3 cellular contexts compared by ENCODE assay signal in the genomic region with DNA sequence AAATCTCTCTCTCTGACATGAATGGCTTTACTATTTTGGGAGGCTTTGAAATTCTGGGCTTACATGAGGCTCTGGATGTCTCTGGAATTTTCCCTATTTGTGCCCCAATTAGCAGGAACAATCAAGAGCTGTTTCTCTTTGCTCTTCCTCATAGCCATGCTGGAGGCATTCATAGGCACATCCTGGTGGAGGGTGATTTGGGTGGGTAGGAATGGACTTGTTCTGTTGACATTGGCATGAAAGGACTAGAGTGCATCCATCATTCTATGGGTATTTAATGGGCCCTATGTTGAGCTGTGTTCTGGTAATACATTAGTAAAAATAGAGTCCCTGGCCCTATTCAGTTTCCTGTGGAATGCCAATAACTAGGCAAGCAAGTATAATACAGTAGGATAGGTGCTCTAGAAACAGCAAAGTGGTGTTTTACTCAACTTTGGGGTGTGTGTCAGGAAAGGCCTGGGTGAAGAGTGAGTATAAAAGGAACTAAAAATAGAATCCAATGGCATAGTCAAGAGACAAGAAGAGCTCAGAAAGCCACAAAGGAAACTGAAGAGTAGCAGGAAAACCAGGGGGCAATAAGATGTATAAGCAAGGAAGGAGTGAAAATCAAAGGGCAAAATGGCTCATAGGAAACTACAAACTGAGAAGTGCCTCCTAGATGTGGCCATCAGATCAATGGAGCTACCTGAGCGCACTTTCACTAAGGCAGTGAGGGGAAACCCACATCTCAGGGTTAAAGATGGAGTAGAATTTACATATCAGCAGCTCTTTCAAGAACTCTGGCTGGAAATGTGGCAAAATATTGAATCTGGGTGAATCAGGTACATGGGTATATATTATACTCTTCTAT.
TF ChIP-seq lines count a peak whose summit lies in the region.

No MANE protein-coding gene starts in this region.

TF ChIP-seq in IMR-90, 13 proteins besides CTCF, POLR2A, EP300 and RAD21:
- TF ChIP-seq MAFK (IDR thresholded peaks at IDR 0.05; ENCODE audit: low read depth, low read length) (no peak), RFX5 (IDR thresholded peaks at IDR 0.05; ENCODE audit: low read depth, low read length) (no peak), CEBPB (IDR thresholded peaks at IDR 0.05; ENCODE audit: low read depth, low read length) (no peak), MXI1 (IDR thresholded peaks at IDR 0.05; ENCODE audit: borderline replicate concordance, low read depth, low read length) (no peak), MAZ (IDR thresholded peaks at IDR 0.05; ENCODE audit: borderline replicate concordance, low read depth, low read length) (no peak)
- TF ChIP-seq, protein P1, sequence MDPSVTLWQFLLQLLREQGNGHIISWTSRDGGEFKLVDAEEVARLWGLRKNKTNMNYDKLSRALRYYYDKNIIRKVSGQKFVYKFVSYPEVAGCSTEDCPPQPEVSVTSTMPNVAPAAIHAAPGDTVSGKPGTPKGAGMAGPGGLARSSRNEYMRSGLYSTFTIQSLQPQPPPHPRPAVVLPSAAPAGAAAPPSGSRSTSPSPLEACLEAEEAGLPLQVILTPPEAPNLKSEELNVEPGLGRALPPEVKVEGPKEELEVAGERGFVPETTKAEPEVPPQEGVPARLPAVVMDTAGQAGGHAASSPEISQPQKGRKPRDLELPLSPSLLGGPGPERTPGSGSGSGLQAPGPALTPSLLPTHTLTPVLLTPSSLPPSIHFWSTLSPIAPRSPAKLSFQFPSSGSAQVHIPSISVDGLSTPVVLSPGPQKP (IDR thresholded peaks at IDR 0.05; ENCODE audit: borderline replicate concordance, low read depth, low read length) = no peak

TF ChIP-seq in endothelial cell of umbilical vein, 7 proteins besides CTCF, POLR2A, EP300 and RAD21:
- TF ChIP-seq GATA2 (IDR thresholded peaks at IDR 0.05; ENCODE audit: insufficient read depth, insufficient read length, low read depth, low read length) (no peak), EZH2 (IDR thresholded peaks at IDR 0.05; ENCODE audit: borderline replicate concordance, low read depth, low read length, severe bottlenecking) (no peak), JUN (IDR thresholded peaks at IDR 0.05; ENCODE audit: borderline replicate concordance, insufficient read depth, insufficient read length, low read depth) (no peak), MYC (IDR thresholded peaks at IDR 0.05; ENCODE audit: low read depth, low read length) (no peak), POLR2AphosphoS5 (IDR thresholded peaks at IDR 0.05; ENCODE audit: insufficient read depth, low read depth, low read length) (no peak), FOS (IDR thresholded peaks at IDR 0.05; ENCODE audit: borderline replicate concordance, insufficient read depth, low read length) (no peak)
- TF ChIP-seq, protein P2, sequence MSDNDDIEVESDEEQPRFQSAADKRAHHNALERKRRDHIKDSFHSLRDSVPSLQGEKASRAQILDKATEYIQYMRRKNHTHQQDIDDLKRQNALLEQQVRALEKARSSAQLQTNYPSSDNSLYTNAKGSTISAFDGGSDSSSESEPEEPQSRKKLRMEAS (IDR thresholded peaks at IDR 0.05; ENCODE audit: insufficient read depth, insufficient read length) = no peak
TF ChIP-seq in endothelial cell of umbilical vein: peak in this region for 0.

TF ChIP-seq in GM23338, 12 proteins besides CTCF, POLR2A, EP300 and RAD21:
- TF ChIP-seq STAT1 (IDR thresholded peaks at IDR 0.05; ENCODE audit: unreplicated experiment) (no peak), EZH2phosphoT487 (IDR thresholded peaks at IDR 0.05; ENCODE audit: unreplicated experiment) (no peak), EZH2 (IDR thresholded peaks at IDR 0.05; ENCODE audit: low read depth, unreplicated experiment) (no peak), CREB1 (CRISPR knock-in tag; IDR thresholded peaks at IDR 0.05; ENCODE audit: low read depth) (no peak), NANOG (IDR thresholded peaks at IDR 0.05; ENCODE audit: borderline replicate concordance) (no peak), JUNB (IDR thresholded peaks at IDR 0.05; ENCODE audit: unreplicated experiment) (no peak), ZNF462 (CRISPR knock-in tag; IDR thresholded peaks at IDR 0.05) (no peak), POLR2AphosphoS5 (IDR thresholded peaks at IDR 0.05; ENCODE audit: low read depth) (no peak), ZNF114 (CRISPR knock-in tag; IDR thresholded peaks at IDR 0.05) (no peak), ZNF331 (CRISPR knock-in tag; IDR thresholded peaks at IDR 0.05; ENCODE audit: low read depth) (no peak)
- TF ChIP-seq, protein P3, sequence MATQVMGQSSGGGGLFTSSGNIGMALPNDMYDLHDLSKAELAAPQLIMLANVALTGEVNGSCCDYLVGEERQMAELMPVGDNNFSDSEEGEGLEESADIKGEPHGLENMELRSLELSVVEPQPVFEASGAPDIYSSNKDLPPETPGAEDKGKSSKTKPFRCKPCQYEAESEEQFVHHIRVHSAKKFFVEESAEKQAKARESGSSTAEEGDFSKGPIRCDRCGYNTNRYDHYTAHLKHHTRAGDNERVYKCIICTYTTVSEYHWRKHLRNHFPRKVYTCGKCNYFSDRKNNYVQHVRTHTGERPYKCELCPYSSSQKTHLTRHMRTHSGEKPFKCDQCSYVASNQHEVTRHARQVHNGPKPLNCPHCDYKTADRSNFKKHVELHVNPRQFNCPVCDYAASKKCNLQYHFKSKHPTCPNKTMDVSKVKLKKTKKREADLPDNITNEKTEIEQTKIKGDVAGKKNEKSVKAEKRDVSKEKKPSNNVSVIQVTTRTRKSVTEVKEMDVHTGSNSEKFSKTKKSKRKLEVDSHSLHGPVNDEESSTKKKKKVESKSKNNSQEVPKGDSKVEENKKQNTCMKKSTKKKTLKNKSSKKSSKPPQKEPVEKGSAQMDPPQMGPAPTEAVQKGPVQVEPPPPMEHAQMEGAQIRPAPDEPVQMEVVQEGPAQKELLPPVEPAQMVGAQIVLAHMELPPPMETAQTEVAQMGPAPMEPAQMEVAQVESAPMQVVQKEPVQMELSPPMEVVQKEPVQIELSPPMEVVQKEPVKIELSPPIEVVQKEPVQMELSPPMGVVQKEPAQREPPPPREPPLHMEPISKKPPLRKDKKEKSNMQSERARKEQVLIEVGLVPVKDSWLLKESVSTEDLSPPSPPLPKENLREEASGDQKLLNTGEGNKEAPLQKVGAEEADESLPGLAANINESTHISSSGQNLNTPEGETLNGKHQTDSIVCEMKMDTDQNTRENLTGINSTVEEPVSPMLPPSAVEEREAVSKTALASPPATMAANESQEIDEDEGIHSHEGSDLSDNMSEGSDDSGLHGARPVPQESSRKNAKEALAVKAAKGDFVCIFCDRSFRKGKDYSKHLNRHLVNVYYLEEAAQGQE (IDR thresholded peaks at IDR 0.05; ENCODE audit: unreplicated experiment) = no peak
- TF ChIP-seq, protein P4, sequence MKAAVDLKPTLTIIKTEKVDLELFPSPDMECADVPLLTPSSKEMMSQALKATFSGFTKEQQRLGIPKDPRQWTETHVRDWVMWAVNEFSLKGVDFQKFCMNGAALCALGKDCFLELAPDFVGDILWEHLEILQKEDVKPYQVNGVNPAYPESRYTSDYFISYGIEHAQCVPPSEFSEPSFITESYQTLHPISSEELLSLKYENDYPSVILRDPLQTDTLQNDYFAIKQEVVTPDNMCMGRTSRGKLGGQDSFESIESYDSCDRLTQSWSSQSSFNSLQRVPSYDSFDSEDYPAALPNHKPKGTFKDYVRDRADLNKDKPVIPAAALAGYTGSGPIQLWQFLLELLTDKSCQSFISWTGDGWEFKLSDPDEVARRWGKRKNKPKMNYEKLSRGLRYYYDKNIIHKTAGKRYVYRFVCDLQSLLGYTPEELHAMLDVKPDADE (IDR thresholded peaks at IDR 0.05) = no peak
TF ChIP-seq in GM23338: peak in this region for 0.
